Comparison of ENCODE assay signal across 11 cellular contexts in the genomic region with DNA sequence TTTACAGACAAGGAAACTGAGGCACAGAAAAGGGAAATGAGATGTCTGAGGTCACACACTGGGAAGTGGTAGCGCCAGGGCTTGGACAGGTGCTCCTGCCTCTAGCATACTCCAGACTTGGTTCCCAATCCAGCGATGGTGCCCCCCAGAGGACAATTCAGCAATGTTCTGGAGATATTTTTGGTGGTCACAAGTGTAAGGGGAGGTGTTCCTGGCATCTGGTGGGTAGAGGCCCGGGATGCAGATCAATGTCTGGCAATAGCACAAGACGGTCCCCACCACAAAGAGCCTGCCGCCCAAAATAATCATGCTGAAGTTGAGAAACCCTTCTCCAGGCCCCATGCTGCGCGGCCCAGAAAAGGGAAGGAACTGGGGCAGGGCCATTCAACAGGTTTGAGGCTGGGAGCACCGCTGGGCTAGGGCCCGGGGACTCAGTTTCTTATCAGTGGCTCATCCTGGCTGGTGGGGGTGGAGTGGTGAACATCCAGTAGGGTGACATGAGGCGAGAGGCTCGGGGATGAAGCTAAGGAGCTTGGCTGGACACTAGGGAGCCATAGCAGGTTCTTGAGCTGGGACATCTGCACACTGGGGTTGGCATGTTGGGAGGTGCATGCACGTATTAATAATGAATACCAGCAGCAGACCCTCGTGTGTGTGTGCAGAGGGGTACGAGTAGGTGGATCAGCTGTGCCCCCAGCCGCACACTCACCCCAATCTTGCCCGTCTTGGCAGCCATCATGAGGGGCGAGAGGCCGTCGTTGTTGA. TPM values are rescaled to one million over a fixed set of nuclear protein-coding genes. Genes with fewer than 3 reads are reported as not detected.
DNase-seq lines count a peak whose midpoint lies in the region; ATAC-seq and TF ChIP-seq lines count a peak whose summit lies in the region.
"Had no signal": no experiment of that assay in that cellular context is flagged by ENCODE, and none has a peak within 500 bp of the region (broad histone marks: within the 10 kb centered on the region; RNA-seq: fewer than 3 reads in every experiment).

No MANE protein-coding gene starts in this region.

- ATAC-seq in naive thymus-derived CD4-positive, alpha-beta T cell: peak; percentile 38
- ATAC-seq in GM21723 (IDR thresholded peaks at IDR 0.05; ENCODE audit: unreplicated experiment) (no peak), HG03460 (IDR thresholded peaks at IDR 0.05; ENCODE audit: unreplicated experiment) (no peak)
- ATAC-seq: pancreas had no signal

- POLR2A ChIA-PET in naive thymus-derived CD4-positive, alpha-beta T cell (lab: Charles Lee): no interaction called here

- H3K36me3 Mint-ChIP-seq in naive thymus-derived CD4-positive, alpha-beta T cell: no peaks in the 10 kb centered on the region

- no peak overlapping the region for H3K27ac Mint-ChIP-seq in naive thymus-derived CD4-positive, alpha-beta T cell

- H3K4me1 ChIP-seq in naive thymus-derived CD4-positive, alpha-beta T cell (ENCODE audit: control insufficient read depth in 2 of 2, insufficient read depth in 2 of 2, low read length in 2 of 2): no peaks in the 10 kb centered on the region
- H3K4me1 ChIP-seq: pancreas had no signal

- peaks cover 0 to 10% (median 4%) of the 10 kb centered on the region in 5 donors for H3K27me3 Mint-ChIP-seq in naive thymus-derived CD4-positive, alpha-beta T cell

- no peaks in the 10 kb centered on the region for H3K9me3 ChIP-seq in WERI-Rb-1 (ENCODE audit: severe bottlenecking)
- no peaks in the 10 kb centered on the region for H3K9me3 ChIP-seq in naive thymus-derived CD4-positive, alpha-beta T cell (ENCODE audit: control insufficient read depth in 2 of 3, low read length in 3 of 3)
- H3K9me3 ChIP-seq: pancreas had no signal

- no peaks in the 10 kb centered on the region for H3K36me3 ChIP-seq in WERI-Rb-1
- no peaks in the 10 kb centered on the region for H3K36me3 ChIP-seq in naive thymus-derived CD4-positive, alpha-beta T cell (ENCODE audit: control insufficient read depth in 2 of 3, insufficient read depth in 3 of 3, low read length in 3 of 3)
- H3K36me3 ChIP-seq: pancreas had no signal

- H3K27me3 ChIP-seq in WERI-Rb-1 (ENCODE audit: insufficient read depth, low read depth, severe bottlenecking): no peaks in the 10 kb centered on the region
- H3K27me3 ChIP-seq in naive thymus-derived CD4-positive, alpha-beta T cell (ENCODE audit: control insufficient read depth in 2 of 2, insufficient read depth in 2 of 2, low read length in 2 of 2): no peaks in the 10 kb centered on the region
- H3K27me3 ChIP-seq: pancreas had no signal

- no peak overlapping the region for H3K4me3 ChIP-seq in LNCaP clone FGC (ENCODE audit: low read depth, low read length)
- H3K4me3 ChIP-seq in WERI-Rb-1 (ENCODE audit: low read depth, low read length): no peak overlapping the region
- no peak overlapping the region for H3K4me3 ChIP-seq in naive thymus-derived CD4-positive, alpha-beta T cell (ENCODE audit: low read length)
- H3K4me3 ChIP-seq: pancreas had no signal

- H3K4me3 Mint-ChIP-seq in naive thymus-derived CD4-positive, alpha-beta T cell: no peak overlapping the region

- CTCF ChIA-PET in naive thymus-derived CD4-positive, alpha-beta T cell (lab: Charles Lee): no interaction called here

- intact Hi-C loops in naive thymus-derived CD4-positive, alpha-beta T cell (cut with micrococcal nuclease): no loop called here

- H3K4me1 Mint-ChIP-seq in naive thymus-derived CD4-positive, alpha-beta T cell: peaks cover 0 to 3% (median 0%) of the 10 kb centered on the region in 7 donors

- H3K9me3 Mint-ChIP-seq in naive thymus-derived CD4-positive, alpha-beta T cell: peaks cover 0 to 2% (median 0%) of the 10 kb centered on the region in 11 donors

- no peak overlapping the region for H3K27ac ChIP-seq in WERI-Rb-1
- no peak overlapping the region for H3K27ac ChIP-seq in naive thymus-derived CD4-positive, alpha-beta T cell (ENCODE audit: low read depth, low read length)
- H3K27ac ChIP-seq: pancreas had no signal

- 0 out of 2 replicates have a peak, but pooled peaks have one; percentile 10 for TF ChIP-seq CTCF in LNCaP clone FGC (IDR thresholded peaks at IDR 0.05; ENCODE audit: control insufficient read depth, extremely low read depth, insufficient read depth)
- TF ChIP-seq CTCF in WERI-Rb-1 (IDR thresholded peaks at IDR 0.05; ENCODE audit: low read depth, low read length): peak; percentile 51

- DNase-seq in NCI-H524 (lab: John Stamatoyannopoulos, UW) (peak; percentile 16 to 45), NCI-H524 treated with DMSO at 0.1 percent for 48 hours (lab: John Stamatoyannopoulos, UW) (no peak), LNCaP clone FGC (ENCODE audit: low read depth) (no peak), WERI-Rb-1 (no peak), H4 (ENCODE audit: low spot score) (no peak)
- no peak for DNase-seq in naive thymus-derived CD4-positive, alpha-beta T cell
- DNase-seq: NCI-H1930, T-helper 9 cell had no signal

RNA-seq across cellular contexts. Expression of gene TRPV4, which starts 35.1 kb away (rescaled TPM):
- total RNA-seq in naive thymus-derived CD4-positive, alpha-beta T cell: under 1 TPM in 1 of 5 experiments, not detected in 4; 0.81 TPM
- polyA plus RNA-seq in naive thymus-derived CD4-positive, alpha-beta T cell: not detected
- 0.02 TPM in 1 of 2 replicates, not detected in the other for total RNA-seq in H4 (2014; rRNA removed; shearing (Covaris generic))

Comparison
In these comparisons a context has a peak if more than half of its experiments do, and no peak if none do; other contexts are left out.
1. DNase-seq: peak in NCI-H524 (2 of 2); none in NCI-H524 treated with DMSO at 0.1 percent for 48 hours (single experiment), LNCaP clone FGC (single experiment), WERI-Rb-1 (single experiment), naive thymus-derived CD4-positive, alpha-beta T cell (0 of 9) and H4 (single experiment).